In the genomic region with DNA sequence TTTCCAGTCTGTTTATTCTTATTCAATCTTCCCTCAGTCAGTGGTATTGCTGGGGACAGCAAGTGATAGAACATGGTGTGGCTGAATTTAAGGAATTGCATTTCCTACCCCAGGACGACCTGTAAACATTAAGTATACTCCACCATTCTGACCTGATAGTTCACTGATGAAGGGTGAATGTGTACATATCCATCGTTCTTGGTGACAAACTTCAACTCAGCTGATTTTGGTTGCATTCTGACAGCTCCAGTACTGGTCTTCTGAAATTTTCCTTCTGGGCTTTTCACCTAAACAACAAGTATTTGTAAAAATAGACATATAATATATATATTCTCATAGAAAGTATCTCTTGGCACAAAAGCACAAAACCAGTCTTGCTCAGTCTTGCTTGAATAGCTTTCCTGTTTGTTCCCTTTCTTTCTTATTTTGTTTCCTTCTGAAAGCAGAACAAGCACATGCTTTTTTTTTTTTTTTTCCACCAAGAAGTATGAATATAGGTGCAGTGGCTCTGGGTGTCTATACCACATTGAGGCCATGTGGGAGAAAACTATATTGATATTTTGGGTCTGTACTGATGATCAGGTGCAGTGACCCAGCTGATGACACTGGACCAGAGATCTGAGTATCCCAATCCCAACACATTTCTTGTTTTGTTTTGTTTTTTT, we compare ENCODE assay signal across 16 cellular contexts. TPM values are rescaled to one million over a fixed set of nuclear protein-coding genes. Genes with fewer than 3 reads are reported as not detected.
DNase-seq lines count a peak whose midpoint lies in the region; ATAC-seq and TF ChIP-seq lines count a peak whose summit lies in the region.
"Had no signal": no experiment of that assay in that cellular context is flagged by ENCODE, and none has a peak within 500 bp of the region (broad histone marks: within the 10 kb centered on the region; RNA-seq: fewer than 3 reads in every experiment).

No MANE protein-coding gene starts in this region.

- CTCF ChIA-PET in activated CD8-positive, alpha-beta T cell treated with anti-CD3 and anti-CD28 coated beads, Interleukin-2, amount 10 ng/mL, durations not matched to agents 7 days and 5 days (lab: Charles Lee) = interaction anchor here (0.9 to 1.6 kb wide), 5 partner anchors 12 to 423 kb away, joined by 3 to 4 read pairs (median 4); no protein-coding TSS in a partner anchor
- CTCF ChIA-PET in activated CD8-positive, alpha-beta T cell treated with anti-CD3 and anti-CD28 coated beads for 36 hours (lab: Charles Lee) = no interaction called here
- CTCF ChIA-PET in activated B cell treated with CpG ODN at 0.5 μM for 24 hours (lab: Charles Lee) = no interaction called here

- no peak for DNase-seq in activated CD8-positive, alpha-beta T cell treated with anti-CD3 and anti-CD28 coated beads, Interleukin-2, amount 10 ng/mL, durations not matched to agents 7 days and 5 days
- DNase-seq in activated CD8-positive, alpha-beta T cell treated with anti-CD3 and anti-CD28 coated beads for 36 hours = no peak
- no peak for DNase-seq in activated B cell treated with CpG ODN at 0.5 μM for 24 hours
- no peak for DNase-seq in memory B cell (ENCODE audit: low spot score in 2 of 2)
- DNase-seq in hypothalamus (lab: John Stamatoyannopoulos, UW) = no peak
- DNase-seq in activated CD4-positive, alpha-beta T cell treated with anti-CD3 and anti-CD28 coated beads, Interleukin-2, amount 50 U/mL, for 4 hours = no peak
- DNase-seq: 8988T, Kasumi-1, NCI-H1048, NCI-H1417 treated with DMSO at 0.1 percent for 48 hours, NCI-H187, NCI-H446 treated with DMSO at 0.1 percent for 48 hours, NCI-H526 treated with DMSO at 0.1 percent for 48 hours, Right ventricle myocardium superior had no signal

- POLR2A ChIA-PET in activated CD8-positive, alpha-beta T cell treated with anti-CD3 and anti-CD28 coated beads, Interleukin-2, amount 10 ng/mL, durations not matched to agents 7 days and 5 days (lab: Charles Lee) = interaction anchor here (0.6 to 5.2 kb wide), 3 partner anchors 55 to 235 kb away, joined by 3 to 34 read pairs (median 3); a partner anchor contains a TSS
- POLR2A ChIA-PET in activated CD8-positive, alpha-beta T cell treated with anti-CD3 and anti-CD28 coated beads for 36 hours (lab: Charles Lee) = no interaction called here
- POLR2A ChIA-PET in activated B cell treated with CpG ODN at 0.5 μM for 24 hours (lab: Charles Lee) = interaction anchor here (0.7 to 2.7 kb wide), 4 partner anchors 28 to 544 kb away, joined by 3 to 29 read pairs (median 4); a partner anchor contains a TSS

- H3K4me3 Mint-ChIP-seq in activated CD8-positive, alpha-beta T cell treated with anti-CD3 and anti-CD28 coated beads, Interleukin-2, amount 10 ng/mL, durations not matched to agents 7 days and 5 days = no peak overlapping the region
- no peak overlapping the region for H3K4me3 Mint-ChIP-seq in activated CD8-positive, alpha-beta T cell treated with anti-CD3 and anti-CD28 coated beads for 36 hours
- H3K4me3 Mint-ChIP-seq in activated B cell treated with CpG ODN at 0.5 μM for 24 hours = peak overlapping the region; percentile 36
- peak overlapping the region; percentile 15 for H3K4me3 Mint-ChIP-seq in memory B cell
- H3K4me3 Mint-ChIP-seq: CD14-positive monocyte had no signal

- intact Hi-C loops in activated CD8-positive, alpha-beta T cell treated with anti-CD3 and anti-CD28 coated beads for 36 hours (cut with micrococcal nuclease) = no loop called here
- intact Hi-C loops in activated B cell treated with CpG ODN at 0.5 μM for 24 hours (cut with micrococcal nuclease) = no loop called here

- no peak for TF ChIP-seq CTCF in activated CD8-positive, alpha-beta T cell treated with anti-CD3 and anti-CD28 coated beads for 36 hours (IDR thresholded peaks at IDR 0.05)
- TF ChIP-seq CTCF in activated B cell treated with CpG ODN at 0.5 μM for 24 hours (IDR thresholded peaks at IDR 0.05) = no peak

- H3K36me3 Mint-ChIP-seq in activated CD8-positive, alpha-beta T cell treated with anti-CD3 and anti-CD28 coated beads, Interleukin-2, amount 10 ng/mL, durations not matched to agents 7 days and 5 days (ENCODE audit: low read depth) = peaks cover 11% of the 10 kb centered on the region
- peaks cover 13% of the 10 kb centered on the region for H3K36me3 Mint-ChIP-seq in activated CD8-positive, alpha-beta T cell treated with anti-CD3 and anti-CD28 coated beads for 36 hours (ENCODE audit: low read depth)
- H3K36me3 Mint-ChIP-seq in activated B cell treated with CpG ODN at 0.5 μM for 24 hours (ENCODE audit: low read depth) (peaks cover 33% of the 10 kb centered on the region), memory B cell (peaks cover 17% of the 10 kb centered on the region)

- H3K27ac Mint-ChIP-seq in activated CD8-positive, alpha-beta T cell treated with anti-CD3 and anti-CD28 coated beads, Interleukin-2, amount 10 ng/mL, durations not matched to agents 7 days and 5 days = no peak overlapping the region
- H3K27ac Mint-ChIP-seq in activated CD8-positive, alpha-beta T cell treated with anti-CD3 and anti-CD28 coated beads for 36 hours = no peak overlapping the region
- H3K27ac Mint-ChIP-seq in activated B cell treated with CpG ODN at 0.5 μM for 24 hours (peak overlapping the region; percentile 37), memory B cell (no peak overlapping the region)

- no peaks in the 10 kb centered on the region for H3K4me1 Mint-ChIP-seq in activated CD8-positive, alpha-beta T cell treated with anti-CD3 and anti-CD28 coated beads, Interleukin-2, amount 10 ng/mL, durations not matched to agents 7 days and 5 days (ENCODE audit: low read depth)
- H3K4me1 Mint-ChIP-seq in activated CD8-positive, alpha-beta T cell treated with anti-CD3 and anti-CD28 coated beads for 36 hours (ENCODE audit: low read depth) = peaks cover 2% of the 10 kb centered on the region
- H3K4me1 Mint-ChIP-seq in activated B cell treated with CpG ODN at 0.5 μM for 24 hours (no peaks in the 10 kb centered on the region), memory B cell (no peaks in the 10 kb centered on the region)
- H3K4me1 Mint-ChIP-seq: CD14-positive monocyte had no signal

- H3K27me3 Mint-ChIP-seq in activated CD8-positive, alpha-beta T cell treated with anti-CD3 and anti-CD28 coated beads, Interleukin-2, amount 10 ng/mL, durations not matched to agents 7 days and 5 days (ENCODE audit: low read depth) = no peaks in the 10 kb centered on the region
- no peaks in the 10 kb centered on the region for H3K27me3 Mint-ChIP-seq in activated CD8-positive, alpha-beta T cell treated with anti-CD3 and anti-CD28 coated beads for 36 hours
- no peaks in the 10 kb centered on the region for H3K27me3 Mint-ChIP-seq in activated B cell treated with CpG ODN at 0.5 μM for 24 hours
- no peaks in the 10 kb centered on the region for H3K27me3 Mint-ChIP-seq in memory B cell

- peak; percentile 20 for ATAC-seq in activated CD8-positive, alpha-beta T cell treated with anti-CD3 and anti-CD28 coated beads, Interleukin-2, amount 10 ng/mL, durations not matched to agents 7 days and 5 days
- ATAC-seq in activated CD8-positive, alpha-beta T cell treated with anti-CD3 and anti-CD28 coated beads for 36 hours = no peak
- peak; percentile 40 for ATAC-seq in activated B cell treated with CpG ODN at 0.5 μM for 24 hours (ENCODE audit: low read depth)
- peak; percentile 55 for ATAC-seq in memory B cell (ENCODE audit: low read depth)
- ATAC-seq in activated CD4-positive, CD25-positive, alpha-beta regulatory T cell treated with anti-CD3 and anti-CD28 coated beads, Interleukin-2, amount 50 U/mL, for 24 hours = no peak

- no peaks in the 10 kb centered on the region for H3K9me3 Mint-ChIP-seq in activated CD8-positive, alpha-beta T cell treated with anti-CD3 and anti-CD28 coated beads, Interleukin-2, amount 10 ng/mL, durations not matched to agents 7 days and 5 days (ENCODE audit: insufficient read depth)
- no peaks in the 10 kb centered on the region for H3K9me3 Mint-ChIP-seq in activated CD8-positive, alpha-beta T cell treated with anti-CD3 and anti-CD28 coated beads for 36 hours
- no peaks in the 10 kb centered on the region for H3K9me3 Mint-ChIP-seq in activated B cell treated with CpG ODN at 0.5 μM for 24 hours
- no peaks in the 10 kb centered on the region for H3K9me3 Mint-ChIP-seq in memory B cell
- H3K9me3 Mint-ChIP-seq: CD14-positive monocyte had no signal

RNA-seq across cellular contexts. Expression of a gene that starts 28.5 kb away (rescaled TPM):
- 10 to 100 TPM; 20.6 to 21.0 TPM for total RNA-seq in activated CD8-positive, alpha-beta T cell treated with anti-CD3 and anti-CD28 coated beads, Interleukin-2, amount 10 ng/mL, durations not matched to agents 7 days and 5 days
- total RNA-seq in activated CD8-positive, alpha-beta T cell treated with anti-CD3 and anti-CD28 coated beads for 36 hours = 10 to 100 TPM; 30.2 to 33.4 TPM
- 16.6 and 17.2 TPM in 2 replicates for total RNA-seq in activated B cell treated with CpG ODN at 0.5 μM for 24 hours

RNA-seq across cellular contexts. Expression of a gene that starts 55.4 kb away (rescaled TPM):
- 100 to 1,000 TPM; 348 to 356 TPM for total RNA-seq in activated CD8-positive, alpha-beta T cell treated with anti-CD3 and anti-CD28 coated beads, Interleukin-2, amount 10 ng/mL, durations not matched to agents 7 days and 5 days
- 100 to 1,000 TPM; 320 to 333 TPM for total RNA-seq in activated CD8-positive, alpha-beta T cell treated with anti-CD3 and anti-CD28 coated beads for 36 hours
- 247 and 254 TPM in 2 replicates for total RNA-seq in activated B cell treated with CpG ODN at 0.5 μM for 24 hours

Comparison
In these comparisons a context has a peak if more than half of its experiments do, and no peak if none do; other contexts are left out.
1. ATAC-seq: peak in activated CD8-positive, alpha-beta T cell treated with anti-CD3 and anti-CD28 coated beads, Interleukin-2, amount 10 ng/mL, durations not matched to agents 7 days and 5 days (single experiment), activated B cell treated with CpG ODN at 0.5 μM for 24 hours (single experiment) and memory B cell (single experiment); none in activated CD8-positive, alpha-beta T cell treated with anti-CD3 and anti-CD28 coated beads for 36 hours (single experiment) and activated CD4-positive, CD25-positive, alpha-beta regulatory T cell treated with anti-CD3 and anti-CD28 coated beads, Interleukin-2, amount 50 U/mL, for 24 hours (0 of 2).
2. H3K4me3 Mint-ChIP-seq: peak in activated B cell treated with CpG ODN at 0.5 μM for 24 hours (single experiment) and memory B cell (single experiment); none in activated CD8-positive, alpha-beta T cell treated with anti-CD3 and anti-CD28 coated beads, Interleukin-2, amount 10 ng/mL, durations not matched to agents 7 days and 5 days (single experiment) and activated CD8-positive, alpha-beta T cell treated with anti-CD3 and anti-CD28 coated beads for 36 hours (single experiment).